Comparison of ENCODE assay signal across 9 cellular contexts in the genomic region with DNA sequence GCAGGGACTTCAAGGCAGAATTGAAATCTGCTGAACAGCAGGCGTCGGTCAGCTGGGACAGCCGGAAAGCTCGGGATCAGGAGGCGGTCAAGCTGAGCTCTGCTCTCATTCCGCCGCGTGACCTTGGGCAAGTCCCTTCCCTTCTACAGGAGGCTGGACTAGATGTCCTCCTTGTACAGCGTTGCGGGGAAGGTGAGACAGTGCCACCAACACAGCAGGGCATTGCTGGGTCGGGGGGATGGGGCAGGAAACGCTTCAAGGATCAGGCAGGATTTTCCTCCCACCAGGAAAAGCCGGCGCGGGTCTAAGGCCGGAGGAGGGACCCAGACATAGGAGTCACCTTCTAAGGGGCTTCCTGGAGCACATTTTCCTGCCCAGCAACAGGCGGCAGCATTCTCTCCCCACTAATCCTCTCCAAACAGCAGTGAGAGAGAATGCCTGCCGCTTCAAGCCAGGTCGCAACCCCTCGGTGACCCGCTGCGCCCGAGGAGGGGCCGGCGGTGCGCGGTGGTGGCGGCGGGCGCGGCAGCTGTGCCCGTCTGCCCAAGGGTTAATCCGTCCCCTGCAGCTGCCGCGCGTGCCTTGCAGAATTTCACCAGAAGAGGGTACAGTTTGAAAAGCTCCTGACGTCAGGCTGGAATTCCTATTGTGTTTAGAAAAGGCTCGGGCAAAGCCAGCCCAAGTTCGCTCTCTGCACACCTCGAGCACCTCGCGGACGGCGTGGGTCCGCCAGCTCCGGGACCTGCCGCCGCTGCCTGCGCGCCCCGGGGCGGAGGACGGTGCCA. TPM values are rescaled to one million over a fixed set of nuclear protein-coding genes. Genes with fewer than 3 reads are reported as not detected.
DNase-seq lines count a peak whose midpoint lies in the region; ATAC-seq, FAIRE-seq and TF ChIP-seq lines count a peak whose summit lies in the region.
"Had no signal": no experiment of that assay in that cellular context is flagged by ENCODE, and none has a peak within 500 bp of the region (broad histone marks: within the 10 kb centered on the region; RNA-seq: fewer than 3 reads in every experiment).

Gene KCNF1 (plus strand): TSS at position 644 of the 785 bp plus-strand sequence. CDS start 493 bp downstream, outside the sequence.

- no peaks in the 10 kb centered on the region for H3K9me3 Mint-ChIP-seq in WTC11

- peaks cover 37% of the 10 kb centered on the region for H3K27me3 Mint-ChIP-seq in WTC11 (ENCODE audit: low read depth)

- FAIRE-seq in D721Med (lab: Jason Lieb, UNC): no peak
- FAIRE-seq: islet of Langerhans had no signal

- DNase-seq in D721Med (ENCODE audit: insufficient read length, low spot score): peak; percentile 49
- peak; percentile 83 to 94 (median 90) for DNase-seq in NCI-H1417 (lab: John Stamatoyannopoulos, UW)
- DNase-seq in WTC11 (ENCODE audit: low spot score): peak; percentile 62
- no peak for DNase-seq in left ventricle myocardium inferior
- peak; percentile 53 for DNase-seq in sciatic nerve (ENCODE audit: low spot score)
- DNase-seq in activated T-cell treated with anti-CD3 and anti-CD28 coated beads for 4 hours: no peak
- DNase-seq in SKM-1 (lab: John Stamatoyannopoulos, UW; ENCODE audit: unreplicated experiment): no peak
- DNase-seq in ureter (ENCODE audit: low spot score): no peak

- H3K4me3 Mint-ChIP-seq in WTC11: peak within 1 kb of the TSS; percentile 68

- peaks cover 10% of the 10 kb centered on the region for H3K4me1 ChIP-seq in left ventricle myocardium inferior

- TF ChIP-seq CTCF in D721Med (IDR thresholded peaks at IDR 0.05; ENCODE audit: insufficient read depth, missing control alignments): no peak
- no peak for TF ChIP-seq CTCF in WTC11 (IDR thresholded peaks at IDR 0.05)
- peak; percentile 27 for TF ChIP-seq CTCF in left ventricle myocardium inferior (IDR thresholded peaks at IDR 0.05; ENCODE audit: borderline replicate concordance)

- no peak within 1 kb of the TSS for H3K27ac ChIP-seq in left ventricle myocardium inferior (replicated peaks)

- peaks cover 37% of the 10 kb centered on the region for H3K4me1 Mint-ChIP-seq in WTC11

- peak; percentile 49 for ATAC-seq in WTC11
- peak; percentile 38 for ATAC-seq in sciatic nerve

- H3K27ac Mint-ChIP-seq in WTC11: no peak within 1 kb of the TSS

- H3K36me3 Mint-ChIP-seq in WTC11: peaks cover 5% of the 10 kb centered on the region; the same call in 1 of the 2 replicates

- H3K9me3 ChIP-seq in left ventricle myocardium inferior (replicated peaks): no peaks in the 10 kb centered on the region

- H3K27me3 ChIP-seq in left ventricle myocardium inferior (ENCODE audit: low read depth): peaks cover 53% of the 10 kb centered on the region

- no peaks in the 10 kb centered on the region for H3K36me3 ChIP-seq in left ventricle myocardium inferior

- CTCF ChIA-PET in WTC11 (lab: Charles Lee): interaction anchor here (0.7 to 6.8 kb wide), 14 partner anchors 10 to 220 kb away, joined by 3 to 84 read pairs (median 6); a partner anchor contains a TSS

- H3K4me3 ChIP-seq in left ventricle myocardium inferior: peak within 1 kb of the TSS; percentile 60

- intact Hi-C loops in left ventricle myocardium inferior (cut with micrococcal nuclease): no loop called here
- intact Hi-C loops in sciatic nerve (cut with DNase I): no loop called here

- POLR2A ChIA-PET in WTC11 (lab: Charles Lee): no interaction called here

TF ChIP-seq in WTC11, 78 proteins besides CTCF, POLR2A, EP300 and RAD21 (continues in another document):
- TF ChIP-seq ETV6 (CRISPR knock-in tag; IDR thresholded peaks at IDR 0.05) (peak; percentile 79; the same call in 1 of the 2 replicates), SMAD4 (CRISPR knock-in tag; IDR thresholded peaks at IDR 0.05) (no peak), NR3C1 (CRISPR knock-in tag; conservative IDR thresholded peaks at IDR 0.05; ENCODE audit: low read depth) (0 out of 2 replicates have a peak, but pooled peaks have one; percentile 25), FOXJ3 (CRISPR knock-in tag; IDR thresholded peaks at IDR 0.05; ENCODE audit: borderline replicate concordance) (no peak), SP1 (CRISPR knock-in tag; conservative IDR thresholded peaks at IDR 0.05) (no peak), FOXP4 (CRISPR knock-in tag; IDR thresholded peaks at IDR 0.05) (peak; percentile 20; the same call in 1 of the 2 replicates), ATF1 (CRISPR knock-in tag; IDR thresholded peaks at IDR 0.05) (no peak), ZNF121 (CRISPR knock-in tag; IDR thresholded peaks at IDR 0.05) (no peak), ELF4 (CRISPR knock-in tag; IDR thresholded peaks at IDR 0.05; ENCODE audit: low read depth) (no peak), E2F1 (CRISPR knock-in tag; IDR thresholded peaks at IDR 0.05) (no peak), ZNF423 (CRISPR knock-in tag; IDR thresholded peaks at IDR 0.05) (peak; percentile 33), ZBTB43 (CRISPR knock-in tag; IDR thresholded peaks at IDR 0.05) (0 out of 2 replicates have a peak, but pooled peaks have one; percentile 65)
- TF ChIP-seq, protein P1, sequence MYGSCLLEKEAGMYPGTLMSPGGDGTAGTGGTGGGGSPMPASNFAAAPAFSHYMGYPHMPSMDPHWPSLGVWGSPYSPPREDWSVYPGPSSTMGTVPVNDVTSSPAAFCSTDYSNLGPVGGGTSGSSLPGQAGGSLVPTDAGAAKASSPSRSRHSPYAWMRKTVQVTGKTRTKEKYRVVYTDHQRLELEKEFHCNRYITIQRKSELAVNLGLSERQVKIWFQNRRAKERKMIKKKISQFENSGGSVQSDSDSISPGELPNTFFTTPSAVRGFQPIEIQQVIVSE (CRISPR knock-in tag; IDR thresholded peaks at IDR 0.05; ENCODE audit: borderline replicate concordance): no peak
- TF ChIP-seq, protein P2, sequence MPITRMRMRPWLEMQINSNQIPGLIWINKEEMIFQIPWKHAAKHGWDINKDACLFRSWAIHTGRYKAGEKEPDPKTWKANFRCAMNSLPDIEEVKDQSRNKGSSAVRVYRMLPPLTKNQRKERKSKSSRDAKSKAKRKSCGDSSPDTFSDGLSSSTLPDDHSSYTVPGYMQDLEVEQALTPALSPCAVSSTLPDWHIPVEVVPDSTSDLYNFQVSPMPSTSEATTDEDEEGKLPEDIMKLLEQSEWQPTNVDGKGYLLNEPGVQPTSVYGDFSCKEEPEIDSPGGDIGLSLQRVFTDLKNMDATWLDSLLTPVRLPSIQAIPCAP (CRISPR knock-in tag; IDR thresholded peaks at IDR 0.05): no peak
- TF ChIP-seq, protein P3, sequence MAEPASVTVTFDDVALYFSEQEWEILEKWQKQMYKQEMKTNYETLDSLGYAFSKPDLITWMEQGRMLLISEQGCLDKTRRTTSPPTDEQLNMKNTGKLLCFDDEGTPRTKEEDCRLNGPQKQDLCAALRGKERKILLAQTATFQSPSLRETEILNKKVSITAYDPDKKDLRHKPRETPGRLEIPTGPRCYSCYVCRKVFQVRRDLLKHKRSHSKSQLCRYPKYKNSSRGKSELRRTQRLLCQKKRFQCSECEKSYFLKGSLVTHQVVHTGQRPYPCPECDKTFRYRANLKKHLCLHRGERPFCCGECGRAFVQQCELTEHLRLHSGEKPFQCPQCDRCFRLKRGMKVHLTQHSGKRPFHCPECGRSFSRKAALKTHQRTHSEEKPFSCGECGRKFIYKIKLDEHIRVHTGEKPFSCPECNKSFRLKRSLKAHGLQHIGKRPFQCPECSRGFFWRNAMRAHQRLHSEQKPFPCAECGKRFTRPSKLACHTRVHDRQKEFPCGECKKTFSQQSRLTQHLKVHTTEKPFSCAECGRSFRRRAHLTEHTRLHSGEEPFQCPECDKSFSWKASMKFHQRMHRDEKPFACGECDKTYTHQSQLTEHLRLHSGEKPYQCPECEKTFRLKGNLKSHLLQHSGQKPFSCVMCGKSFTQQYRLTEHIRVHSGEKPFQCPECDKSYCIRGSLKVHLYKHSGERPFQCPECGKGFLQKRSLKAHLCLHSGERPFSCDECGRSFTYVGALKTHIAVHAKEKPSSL (CRISPR knock-in tag; conservative IDR thresholded peaks at IDR 0.05): no peak

RNA-seq across cellular contexts. Expression of gene KCNF1, which starts in this region (rescaled TPM):
- 1.2 to 1.4 TPM (median 1.2 TPM) in 3 replicates for total RNA-seq in WTC11 (2021)
- 0.30 TPM for total RNA-seq in left ventricle myocardium inferior
- total RNA-seq in sciatic nerve: 0.94 TPM
- 0.60 TPM for total RNA-seq in ureter

Comparison
In these comparisons a context has a peak if more than half of its experiments do, and no peak if none do; other contexts are left out.
1. Peak in DNase-seq and ATAC-seq in sciatic nerve; RNA of the gene not detected or under 1 TPM.
2. DNase-seq: peak in D721Med (single experiment), NCI-H1417 (3 of 3) and WTC11 (single experiment); none in left ventricle myocardium inferior (single experiment), activated T-cell treated with anti-CD3 and anti-CD28 coated beads for 4 hours (single experiment), SKM-1 (single experiment) and ureter (single experiment).